2 cellular contexts compared by ENCODE assay signal in genomic region chr3:114552527-114552812, GRCh38.
TF ChIP-seq lines count a peak whose summit lies in the region.

No MANE protein-coding gene starts in this region.

TF ChIP-seq in A549, 52 proteins besides CTCF, POLR2A, EP300 and RAD21:
- TF ChIP-seq, protein P1, sequence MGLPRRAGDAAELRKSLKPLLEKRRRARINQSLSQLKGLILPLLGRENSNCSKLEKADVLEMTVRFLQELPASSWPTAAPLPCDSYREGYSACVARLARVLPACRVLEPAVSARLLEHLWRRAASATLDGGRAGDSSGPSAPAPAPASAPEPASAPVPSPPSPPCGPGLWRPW (IDR thresholded peaks at IDR 0.05): no peak
TF ChIP-seq in A549: peak in this region for 0.

TF ChIP-seq in HepG2, 621 proteins besides CTCF, POLR2A, EP300 and RAD21:
- no peak for TF ChIP-seq RXRA (CRISPR knock-in tag; IDR thresholded peaks at IDR 0.05)
- TF ChIP-seq FOXO4 (CRISPR knock-in tag; conservative IDR thresholded peaks at IDR 0.05): no peak
- no peak for TF ChIP-seq XRCC5 (optimal IDR thresholded peaks at IDR 0.05; ENCODE audit: low read length)
- TF ChIP-seq, protein P2, sequence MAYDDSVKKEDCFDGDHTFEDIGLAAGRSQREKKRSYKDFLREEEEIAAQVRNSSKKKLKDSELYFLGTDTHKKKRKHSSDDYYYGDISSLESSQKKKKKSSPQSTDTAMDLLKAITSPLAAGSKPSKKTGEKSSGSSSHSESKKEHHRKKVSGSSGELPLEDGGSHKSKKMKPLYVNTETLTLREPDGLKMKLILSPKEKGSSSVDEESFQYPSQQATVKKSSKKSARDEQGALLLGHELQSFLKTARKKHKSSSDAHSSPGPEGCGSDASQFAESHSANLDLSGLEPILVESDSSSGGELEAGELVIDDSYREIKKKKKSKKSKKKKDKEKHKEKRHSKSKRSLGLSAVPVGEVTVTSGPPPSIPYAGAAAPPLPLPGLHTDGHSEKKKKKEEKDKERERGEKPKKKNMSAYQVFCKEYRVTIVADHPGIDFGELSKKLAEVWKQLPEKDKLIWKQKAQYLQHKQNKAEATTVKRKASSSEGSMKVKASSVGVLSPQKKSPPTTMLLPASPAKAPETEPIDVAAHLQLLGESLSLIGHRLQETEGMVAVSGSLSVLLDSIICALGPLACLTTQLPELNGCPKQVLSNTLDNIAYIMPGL (CRISPR knock-in tag; IDR thresholded peaks at IDR 0.05; ENCODE audit: borderline replicate concordance in 1 of 2, low read depth in 1 of 2): no peak
- TF ChIP-seq ZNF263 (CRISPR knock-in tag; IDR thresholded peaks at IDR 0.05): no peak
- TF ChIP-seq ZNF44 (CRISPR knock-in tag; IDR thresholded peaks at IDR 0.05): no peak
- TF ChIP-seq ZNF407 (CRISPR knock-in tag; IDR thresholded peaks at IDR 0.05; ENCODE audit: not compliant biosample characterization): no peak
- TF ChIP-seq ZNF781 (CRISPR knock-in tag; IDR thresholded peaks at IDR 0.05; ENCODE audit: borderline replicate concordance, not compliant biosample characterization): no peak
- no peak for TF ChIP-seq PITX1 (CRISPR knock-in tag; IDR thresholded peaks at IDR 0.05)
- no peak for TF ChIP-seq MYPOP (CRISPR knock-in tag; IDR thresholded peaks at IDR 0.05)
TF ChIP-seq in HepG2: peak in this region for 0.
